ENCODE assay signal across 14 cellular contexts in the genomic region with DNA sequence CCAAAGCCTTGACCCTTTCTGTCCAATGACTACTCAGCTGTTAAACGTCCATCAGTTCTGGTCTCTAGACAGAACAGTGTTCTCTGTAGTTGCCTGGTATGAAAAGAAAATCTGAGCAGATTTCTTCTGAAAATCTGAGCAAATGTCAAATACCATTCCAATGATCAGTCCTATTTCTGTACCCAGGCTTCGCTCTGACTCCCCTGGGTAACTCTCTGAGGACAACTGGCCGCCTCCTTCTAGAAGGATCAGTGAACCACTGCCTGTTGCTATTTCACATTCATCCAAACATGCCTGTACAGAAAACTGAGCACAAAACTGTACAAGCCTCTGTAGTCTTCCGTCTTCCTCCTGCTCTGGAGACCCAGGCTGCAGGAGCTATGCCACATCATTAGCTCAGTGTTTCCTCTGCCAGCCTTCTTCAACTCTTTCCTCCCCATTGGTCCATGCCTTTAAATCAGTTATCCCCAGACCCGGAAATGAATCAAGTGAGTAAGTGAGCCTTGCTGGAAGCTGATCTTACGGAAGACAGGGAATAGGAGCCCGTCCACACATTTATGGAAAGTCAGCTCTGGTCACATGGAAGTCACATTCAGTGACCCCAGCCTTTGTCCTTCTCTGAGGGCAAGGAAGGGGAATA.
DNase-seq lines count a peak whose midpoint lies in the region; ATAC-seq and TF ChIP-seq lines count a peak whose summit lies in the region.
"Had no signal": no experiment of that assay in that cellular context is flagged by ENCODE, and none has a peak within 500 bp of the region (broad histone marks: within the 10 kb centered on the region; RNA-seq: fewer than 3 reads in every experiment).

No MANE protein-coding gene starts in this region.

- H3K4me1 ChIP-seq in ascending aorta, result peaks cover 10 to 39% of the 10 kb centered on the region in 2 donors
- H3K4me1 ChIP-seq: upper lobe of right lung had no signal

- no peak overlapping the region for H3K4me3 ChIP-seq in ascending aorta
- H3K4me3 ChIP-seq in skeletal muscle cell (ENCODE audit: low read depth, low read length), result no peak overlapping the region
- H3K4me3 ChIP-seq: upper lobe of right lung had no signal

- peak; percentile 56 for DNase-seq in AG08395 (ENCODE audit: low spot score)
- no peak for DNase-seq in ascending aorta (ENCODE audit: low spot score in 2 of 2)
- peak; percentile 80 for DNase-seq in fibroblast of peridontal ligament (ENCODE audit: extremely low read depth)
- peak; percentile 58 for DNase-seq in skeletal muscle cell (ENCODE audit: low read depth)
- DNase-seq in activated CD4-positive, CD25-positive, alpha-beta regulatory T cell treated with anti-CD3 and anti-CD28 coated beads, Interleukin-2, amount 50 U/mL, for 72 hours, result no peak
- DNase-seq: activated CD4-positive, alpha-beta T cell treated with anti-CD3 and anti-CD28 coated beads, Interleukin-2, amount 50 U/mL, for 4 hours; naive thymus-derived CD4-positive, alpha-beta T cell; NCI-H1694 treated with DMSO at 0.1 percent for 48 hours; posterior cingulate gyrus; upper lobe of right lung had no signal

- ATAC-seq in GM18909 (IDR thresholded peaks at IDR 0.05; ENCODE audit: poor library complexity, unreplicated experiment), result no peak
- no peak for ATAC-seq in activated CD4-positive, CD25-positive, alpha-beta regulatory T cell treated with anti-CD3 and anti-CD28 coated beads, Interleukin-2, amount 50 U/mL, for 24 hours
- no peak for ATAC-seq in GM18498 (IDR thresholded peaks at IDR 0.05; ENCODE audit: unreplicated experiment)
- ATAC-seq: naive thymus-derived CD4-positive, alpha-beta T cell; stimulated activated memory B cell treated with anti-CD40 and anti-IgM and Interleukin-4, amounts not matched to agents 10 μg/mL and 1 μg/mL and 100 μg/mL, for 72 hours; upper lobe of right lung had no signal

- TF ChIP-seq CTCF in ascending aorta (IDR thresholded peaks at IDR 0.05), result no peak

- H3K27ac ChIP-seq in ascending aorta, result peak overlapping the region; percentile 77 to 82
- H3K27ac ChIP-seq: upper lobe of right lung had no signal

- H3K9me3 ChIP-seq in ascending aorta, result no peaks in the 10 kb centered on the region
- H3K9me3 ChIP-seq: upper lobe of right lung had no signal

- intact Hi-C loops in ascending aorta (cut with DNase I), result loop anchor here (5.0 to 10.0 kb wide), 2 partner anchors 38 to 191 kb away; no protein-coding TSS in a partner anchor

- no peaks in the 10 kb centered on the region for H3K27me3 ChIP-seq in ascending aorta
- H3K27me3 ChIP-seq: upper lobe of right lung had no signal

- peaks cover 3 to 22% of the 10 kb centered on the region in 2 donors for H3K36me3 ChIP-seq in ascending aorta

Comparison
In these comparisons a context has a peak if more than half of its experiments do, and no peak if none do; other contexts are left out.
1. DNase-seq: peak in AG08395 (single experiment), fibroblast of peridontal ligament (single experiment) and skeletal muscle cell (single experiment); none in ascending aorta (0 of 2) and activated CD4-positive, CD25-positive, alpha-beta regulatory T cell treated with anti-CD3 and anti-CD28 coated beads, Interleukin-2, amount 50 U/mL, for 72 hours (single experiment).